ENCODE assay signal across 8 cellular contexts in genomic region chr5:93915142-93915553, GRCh38.
DNase-seq lines count a peak whose midpoint lies in the region; ATAC-seq, FAIRE-seq and TF ChIP-seq lines count a peak whose summit lies in the region.

No MANE protein-coding gene starts in this region.

- no peaks in the 10 kb centered on the region for H3K36me3 ChIP-seq in CD4-positive, alpha-beta memory T cell (ENCODE audit: insufficient read depth, low read length)
- H3K36me3 ChIP-seq in kidney (ENCODE audit: control insufficient read depth in 1 of 2, insufficient read depth in 2 of 2, low read length in 2 of 2) (no peaks in the 10 kb centered on the region), aorta (ENCODE audit: control insufficient read depth in 1 of 2, insufficient read depth in 2 of 2, low read length in 1 of 2) (no peaks in the 10 kb centered on the region)

- H3K27ac Mint-ChIP-seq in CD4-positive, alpha-beta memory T cell, result no peak overlapping the region
- H3K27ac Mint-ChIP-seq in activated T-helper 17 cell treated with anti-CD3 and anti-CD28 coated beads, Interleukin-2, amount 50 U/mL, for 72 hours, result no peak overlapping the region

- H3K4me1 Mint-ChIP-seq in CD4-positive, alpha-beta memory T cell, result peaks cover 0 to 1% (median 0%) of the 10 kb centered on the region in 4 donors
- peaks cover 5% of the 10 kb centered on the region for H3K4me1 Mint-ChIP-seq in activated T-helper 17 cell treated with anti-CD3 and anti-CD28 coated beads, Interleukin-2, amount 50 U/mL, for 72 hours

- H3K4me3 ChIP-seq in CD4-positive, alpha-beta memory T cell (ENCODE audit: low read length in 2 of 2), result no peak overlapping the region
- no peak overlapping the region for H3K4me3 ChIP-seq in kidney (ENCODE audit: low read length in 2 of 2)
- H3K4me3 ChIP-seq in aorta (ENCODE audit: low read length in 2 of 2), result no peak overlapping the region

- DNase-seq in CD4-positive, alpha-beta memory T cell, result peak in 4 of 5 donors; percentile 31 to 45 (median 38)
- DNase-seq in LoVo (ENCODE audit: low spot score), result peak; percentile 61
- no peak for DNase-seq in kidney
- no peak for DNase-seq in aorta
- no peak for DNase-seq in DMS79 treated with DMSO at 0.1 percent for 48 hours (lab: John Stamatoyannopoulos, UW)
- DNase-seq in GM19238 (ENCODE audit: insufficient read length, low spot score), result no peak

- FAIRE-seq in kidney (lab: Jason Lieb, UNC), result peak; percentile 17

- H3K27me3 Mint-ChIP-seq in CD4-positive, alpha-beta memory T cell, result no peaks in the 10 kb centered on the region
- H3K27me3 Mint-ChIP-seq in activated T-helper 17 cell treated with anti-CD3 and anti-CD28 coated beads, Interleukin-2, amount 50 U/mL, for 72 hours, result no peaks in the 10 kb centered on the region

- no peaks in the 10 kb centered on the region for H3K4me1 ChIP-seq in CD4-positive, alpha-beta memory T cell (ENCODE audit: insufficient read depth, low read length)
- H3K4me1 ChIP-seq in kidney (ENCODE audit: control insufficient read depth in 1 of 2, insufficient read depth in 1 of 2, low read depth in 1 of 2, low read length in 2 of 2) (no peaks in the 10 kb centered on the region), aorta (ENCODE audit: control insufficient read depth in 1 of 2, insufficient read depth in 2 of 2, low read length in 2 of 2) (no peaks in the 10 kb centered on the region)

- no peaks in the 10 kb centered on the region for H3K9me3 Mint-ChIP-seq in CD4-positive, alpha-beta memory T cell
- no peaks in the 10 kb centered on the region for H3K9me3 Mint-ChIP-seq in activated T-helper 17 cell treated with anti-CD3 and anti-CD28 coated beads, Interleukin-2, amount 50 U/mL, for 72 hours

- peak; percentile 81 for ATAC-seq in GM18868 (IDR thresholded peaks at IDR 0.05; ENCODE audit: unreplicated experiment)
- peak; percentile 37 for ATAC-seq in activated T-helper 17 cell treated with anti-CD3 and anti-CD28 coated beads, Interleukin-2, amount 50 U/mL, for 72 hours (replicated peaks)
- peak; percentile 46 for ATAC-seq in aorta (ENCODE audit: low FRiP score)

- H3K27ac ChIP-seq in CD4-positive, alpha-beta memory T cell (ENCODE audit: low read depth, low read length), result no peak overlapping the region
- H3K27ac ChIP-seq in kidney (ENCODE audit: low read depth in 2 of 2, low read length in 2 of 2), result no peak overlapping the region
- H3K27ac ChIP-seq in aorta (ENCODE audit: low read depth in 1 of 2, low read length in 2 of 2), result no peak overlapping the region

- no peaks in the 10 kb centered on the region for H3K9me3 ChIP-seq in CD4-positive, alpha-beta memory T cell (ENCODE audit: control insufficient read depth in 1 of 2, low read length in 2 of 2)
- H3K9me3 ChIP-seq in kidney (ENCODE audit: control insufficient read depth in 1 of 2, low read length in 2 of 2), result no peaks in the 10 kb centered on the region
- no peaks in the 10 kb centered on the region for H3K9me3 ChIP-seq in aorta (ENCODE audit: control insufficient read depth, low read length)

- H3K9ac ChIP-seq in kidney (ENCODE audit: low read length in 2 of 2), result no peak overlapping the region

- POLR2A ChIA-PET in CD4-positive, alpha-beta memory T cell (lab: Charles Lee; ENCODE audit: partially characterized antibody), result no interaction called here

- peaks cover 0 to 1% of the 10 kb centered on the region in 2 donors for H3K36me3 Mint-ChIP-seq in CD4-positive, alpha-beta memory T cell
- no peaks in the 10 kb centered on the region for H3K36me3 Mint-ChIP-seq in activated T-helper 17 cell treated with anti-CD3 and anti-CD28 coated beads, Interleukin-2, amount 50 U/mL, for 72 hours (ENCODE audit: low read depth)

- CTCF ChIA-PET in CD4-positive, alpha-beta memory T cell (lab: Charles Lee; ENCODE audit: partially characterized antibody), result interaction anchor here (1.3 to 1.7 kb wide), 2 partner anchors 334 to 822 kb away, joined by 3 to 4 read pairs; partner anchors contain the start of gene NR2F1-AS1

- peak; percentile 45 for TF ChIP-seq CTCF in kidney (IDR thresholded peaks at IDR 0.05; ENCODE audit: borderline replicate concordance, extremely low read depth, insufficient read depth)

- H3K27me3 ChIP-seq in CD4-positive, alpha-beta memory T cell (ENCODE audit: insufficient read depth, low read length), result no peaks in the 10 kb centered on the region
- no peaks in the 10 kb centered on the region for H3K27me3 ChIP-seq in aorta (ENCODE audit: control insufficient read depth in 1 of 2, insufficient read depth in 2 of 2, low read length in 1 of 2)

- no peak overlapping the region for H3K4me3 Mint-ChIP-seq in CD4-positive, alpha-beta memory T cell
- no peak overlapping the region for H3K4me3 Mint-ChIP-seq in activated T-helper 17 cell treated with anti-CD3 and anti-CD28 coated beads, Interleukin-2, amount 50 U/mL, for 72 hours

- intact Hi-C loops in CD4-positive, alpha-beta memory T cell (cut with micrococcal nuclease), result loop anchor here (10.0 kb wide), 1 partner anchor 1990 kb away; no protein-coding TSS in a partner anchor
- intact Hi-C loops in kidney (cut with DNase I), result no loop called here
- intact Hi-C loops in aorta (cut with DNase I), result loop anchor here in 1 of 2 donors (10.0 kb wide), 1 partner anchor 310 kb away; no protein-coding TSS in a partner anchor

Comparison
In these comparisons a context has a peak if more than half of its experiments do, and no peak if none do; other contexts are left out.
1. DNase-seq: peak in CD4-positive, alpha-beta memory T cell (4 of 5) and LoVo (single experiment); none in kidney (single experiment), aorta (0 of 2), DMS79 treated with DMSO at 0.1 percent for 48 hours (single experiment) and GM19238 (single experiment).
2. Peak in every context shown above with its lines, with median percentiles within 50 percentile points of each other: ATAC-seq.